In genomic region chr5:139137703-139138102, GRCh38 we compare ENCODE assay signal across 9 cellular contexts.
DNase-seq lines count a peak whose midpoint lies in the region; ATAC-seq and TF ChIP-seq lines count a peak whose summit lies in the region.
"Had no signal": no experiment of that assay in that cellular context is flagged by ENCODE, and none has a peak within 500 bp of the region (broad histone marks: within the 10 kb centered on the region; RNA-seq: fewer than 3 reads in every experiment).

No MANE protein-coding gene starts in this region.

- H3K36me3 Mint-ChIP-seq in glutamatergic neuron (ENCODE audit: unreplicated experiment), result no peaks in the 10 kb centered on the region

- TF ChIP-seq CTCF in A673 (conservative IDR thresholded peaks at IDR 0.05; ENCODE audit: low read depth, low read length) (peak; percentile 55), RWPE2 (IDR thresholded peaks at IDR 0.05; ENCODE audit: poor library complexity, severe bottlenecking) (peak; percentile 15), glutamatergic neuron (IDR thresholded peaks at IDR 0.05; ENCODE audit: partially characterized antibody, unreplicated experiment) (peak; percentile 23)

- H3K9me3 ChIP-seq in A673 (ENCODE audit: low read depth, low read length, poor library complexity, severe bottlenecking), result no peaks in the 10 kb centered on the region
- no peaks in the 10 kb centered on the region for H3K9me3 ChIP-seq in RWPE2 (ENCODE audit: severe bottlenecking)
- no peaks in the 10 kb centered on the region for H3K9me3 ChIP-seq in effector memory CD4-positive, alpha-beta T cell (ENCODE audit: control insufficient read depth, low read length)

- DNase-seq in A673 (ENCODE audit: low spot score) (peak; percentile 54), H7 (peak; percentile 44), RWPE2 (ENCODE audit: low spot score) (no peak), glutamatergic neuron (no peak), 8988T (no peak), NCI-H128 (lab: John Stamatoyannopoulos, UW; ENCODE audit: unreplicated experiment) (no peak)
- no peak for DNase-seq in effector memory CD4-positive, alpha-beta T cell
- DNase-seq: naive B cell had no signal

- no TSS peak for BruUV-seq in A673 (replicated peaks; lab: Mats Ljungman, UMichigan)

- peaks cover 39% of the 10 kb centered on the region for H3K4me1 Mint-ChIP-seq in glutamatergic neuron (ENCODE audit: low read depth, unreplicated experiment)

- intact Hi-C loops in A673 (cut with micrococcal nuclease; ENCODE audit: unreplicated experiment), result loop anchor here (5.0 kb wide), 2 partner anchors 125 to 495 kb away; no protein-coding TSS in a partner anchor

- ATAC-seq in RWPE2 (ENCODE audit: low read depth) (no peak), HG03460 (IDR thresholded peaks at IDR 0.05; ENCODE audit: unreplicated experiment) (no peak)

- peaks cover 2% of the 10 kb centered on the region for H3K27me3 Mint-ChIP-seq in glutamatergic neuron (ENCODE audit: unreplicated experiment)
- H3K27me3 Mint-ChIP-seq: naive B cell had no signal

- POLR2A ChIA-PET in A673 (lab: Charles Lee; ENCODE audit: low non-redundant PET), result no interaction called here

- H3K27ac ChIP-seq in A673 (ENCODE audit: low read depth, low read length, poor library complexity, severe bottlenecking), result no peak overlapping the region
- no peak overlapping the region for H3K27ac ChIP-seq in RWPE2 (ENCODE audit: poor library complexity, severe bottlenecking)
- no peak overlapping the region for H3K27ac ChIP-seq in effector memory CD4-positive, alpha-beta T cell (ENCODE audit: insufficient read depth, low read length, poor library complexity, severe bottlenecking)

- peaks cover 6% of the 10 kb centered on the region for H3K9me3 Mint-ChIP-seq in glutamatergic neuron (ENCODE audit: unreplicated experiment)
- H3K9me3 Mint-ChIP-seq: naive B cell had no signal

- H3K27me3 ChIP-seq in A673 (replicated peaks; ENCODE audit: insufficient read depth, low read depth, low read length, poor library complexity) (no peaks in the 10 kb centered on the region), H7 (ENCODE audit: control insufficient read depth, insufficient read depth, low read length) (no peaks in the 10 kb centered on the region), RWPE2 (ENCODE audit: insufficient read depth, poor library complexity, severe bottlenecking) (no peaks in the 10 kb centered on the region)
- no peaks in the 10 kb centered on the region for H3K27me3 ChIP-seq in effector memory CD4-positive, alpha-beta T cell (replicated peaks; ENCODE audit: control insufficient read depth, insufficient read depth, low read length, poor library complexity, severe bottlenecking)

- H3K4me3 ChIP-seq in A673 (ENCODE audit: low read depth, low read length, poor library complexity, severe bottlenecking) (no peak overlapping the region), H7 (ENCODE audit: insufficient read depth, low read depth, low read length) (no peak overlapping the region), RWPE2 (ENCODE audit: severe bottlenecking) (no peak overlapping the region)
- H3K4me3 ChIP-seq in effector memory CD4-positive, alpha-beta T cell (ENCODE audit: insufficient read depth, low read depth, low read length, poor library complexity, severe bottlenecking), result no peak overlapping the region

- H3K36me3 ChIP-seq in A673 (ENCODE audit: insufficient read depth, low read length, poor library complexity, severe bottlenecking) (no peaks in the 10 kb centered on the region), H7 (replicated peaks; ENCODE audit: control insufficient read depth, insufficient read depth, low read length) (no peaks in the 10 kb centered on the region), RWPE2 (ENCODE audit: low read depth) (no peaks in the 10 kb centered on the region)
- H3K36me3 ChIP-seq in effector memory CD4-positive, alpha-beta T cell (ENCODE audit: control insufficient read depth, insufficient read depth, low read length), result no peaks in the 10 kb centered on the region

- peak overlapping the region; percentile 86 for H3K27ac Mint-ChIP-seq in glutamatergic neuron (ENCODE audit: unreplicated experiment)

- H3K4me1 ChIP-seq in A673 (ENCODE audit: insufficient read depth, low read length, poor library complexity, severe bottlenecking) (no peaks in the 10 kb centered on the region), RWPE2 (ENCODE audit: insufficient read depth, poor library complexity, severe bottlenecking) (no peaks in the 10 kb centered on the region)
- no peaks in the 10 kb centered on the region for H3K4me1 ChIP-seq in effector memory CD4-positive, alpha-beta T cell (ENCODE audit: control insufficient read depth, insufficient read depth, low read length, poor library complexity, severe bottlenecking)

- CTCF ChIA-PET in A673 (lab: Charles Lee), result no interaction called here

- peak overlapping the region; percentile 2 for H3K4me3 Mint-ChIP-seq in glutamatergic neuron (ENCODE audit: unreplicated experiment)
- H3K4me3 Mint-ChIP-seq: naive B cell had no signal

Comparison
In these comparisons a context has a peak if more than half of its experiments do, and no peak if none do; other contexts are left out.
1. DNase-seq: peak in A673 (single experiment) and H7 (single experiment); none in RWPE2 (single experiment), glutamatergic neuron (single experiment), 8988T (single experiment), NCI-H128 (single experiment) and effector memory CD4-positive, alpha-beta T cell (0 of 3).
2. Peak in every context shown above with its lines, with median percentiles within 50 percentile points of each other: CTCF ChIP-seq.